ENCODE assay signal across 15 cellular contexts in genomic region chr15:75033809-75034208, GRCh38. TPM values are rescaled to one million over a fixed set of nuclear protein-coding genes. Genes with fewer than 3 reads are reported as not detected.
DNase-seq lines count a peak whose midpoint lies in the region; ATAC-seq and TF ChIP-seq lines count a peak whose summit lies in the region.
"Had no signal": no experiment of that assay in that cellular context is flagged by ENCODE, and none has a peak within 500 bp of the region (broad histone marks: within the 10 kb centered on the region; RNA-seq: fewer than 3 reads in every experiment).

No MANE protein-coding gene starts in this region.

- H3K27me3 ChIP-seq in trophoblast cell (ENCODE audit: insufficient read depth, low read length) (no peaks in the 10 kb centered on the region), right atrium auricular region (no peaks in the 10 kb centered on the region)

- H3K4me1 Mint-ChIP-seq in T-helper 17 cell: peaks cover 36% of the 10 kb centered on the region

- H3K18ac ChIP-seq in trophoblast cell (ENCODE audit: low read length): peak overlapping the region; percentile 2

- H3K4me3 Mint-ChIP-seq in T-helper 17 cell: no peak overlapping the region
- H3K4me3 Mint-ChIP-seq: H9, IgD-negative memory B cell had no signal

- H2BK5ac ChIP-seq in trophoblast cell (ENCODE audit: low read depth, low read length, poor library complexity): no peak overlapping the region

- intact Hi-C loops in head of caudate nucleus (cut with DNase I): no loop called here

- H3K27ac ChIP-seq in trophoblast cell (ENCODE audit: low read depth, low read length) (no peak overlapping the region), right atrium auricular region (no peak overlapping the region)

- no peak overlapping the region for H4K12ac ChIP-seq in trophoblast cell (ENCODE audit: low read depth, low read length)

- peak; percentile 12 for DNase-seq in CD1c-positive myeloid dendritic cell (ENCODE audit: extremely low spot score)
- no peak for DNase-seq in T-helper 17 cell
- no peak for DNase-seq in trophoblast cell
- no peak for DNase-seq in head of caudate nucleus
- no peak for DNase-seq in right atrium auricular region (ENCODE audit: low spot score)
- DNase-seq: C1 segment of cervical spinal cord, DMS79, H9, NCI-H1092, NCI-H446, SK-N-SH had no signal

- no peak overlapping the region for H3K4me2 ChIP-seq in trophoblast cell (ENCODE audit: low read length)
- H3K4me2 ChIP-seq: SK-N-SH had no signal

- no CpG with 5 or more reads among the region's 6 CpGs for WGBS in trophoblast cell (ENCODE audit: extremely low coverage, insufficient coverage, insufficient read length)

- no peak overlapping the region for H2AFZ ChIP-seq in trophoblast cell (ENCODE audit: insufficient read depth, low read length, poor library complexity)

- H3K4ac ChIP-seq in trophoblast cell (ENCODE audit: low read depth, low read length): no peak overlapping the region

- H2AK5ac ChIP-seq in trophoblast cell (ENCODE audit: low read length): no peak overlapping the region

- TF ChIP-seq CTCF in GM12874 (IDR thresholded peaks at IDR 0.05; ENCODE audit: insufficient read depth, low read depth, low read length) (peak; percentile 24; the same call in 1 of the 2 replicates), right atrium auricular region (IDR thresholded peaks at IDR 0.05) (no peak)

- H2BK120ac ChIP-seq in trophoblast cell (ENCODE audit: insufficient read depth, low read length, poor library complexity): no peak overlapping the region

- no peak overlapping the region for H3K23ac ChIP-seq in trophoblast cell (ENCODE audit: low read length)

- H3K9ac ChIP-seq in trophoblast cell (ENCODE audit: low read length): no peak overlapping the region
- H3K9ac ChIP-seq: SK-N-SH had no signal

- H3K9me3 ChIP-seq in T-helper 17 cell (ENCODE audit: control insufficient read depth, low read length, poor library complexity, severe bottlenecking) (no peaks in the 10 kb centered on the region), trophoblast cell (ENCODE audit: insufficient read depth, low read depth, low read length) (no peaks in the 10 kb centered on the region), right atrium auricular region (no peaks in the 10 kb centered on the region)
- H3K9me3 ChIP-seq: SK-N-SH had no signal

- H4K91ac ChIP-seq in trophoblast cell (ENCODE audit: low read depth, low read length): no peak overlapping the region

- H3K79me2 ChIP-seq in trophoblast cell (ENCODE audit: control insufficient read depth, insufficient read depth, low read length, poor library complexity): no peaks in the 10 kb centered on the region

- H3K36me3 Mint-ChIP-seq in T-helper 17 cell (ENCODE audit: low read depth): peaks cover 6% of the 10 kb centered on the region

- peaks cover 21% of the 10 kb centered on the region for H3K79me1 ChIP-seq in trophoblast cell (ENCODE audit: low read length)

- no peak overlapping the region for H4K8ac ChIP-seq in trophoblast cell (ENCODE audit: low read depth, low read length)

- H3K14ac ChIP-seq in trophoblast cell (ENCODE audit: low read length): no peak overlapping the region

- no peak for ATAC-seq in T-helper 17 cell
- no peak for ATAC-seq in HG02973 (IDR thresholded peaks at IDR 0.05; ENCODE audit: unreplicated experiment)
- ATAC-seq: Panc1 had no signal

- H3K36me3 ChIP-seq in trophoblast cell (ENCODE audit: control insufficient read depth in 1 of 2, insufficient read depth in 2 of 2, low read length in 2 of 2) (peaks cover 0 to 2% of the 10 kb centered on the region in 2 experiments), right atrium auricular region (no peaks in the 10 kb centered on the region)

- H2BK12ac ChIP-seq in trophoblast cell (ENCODE audit: low read length): peak overlapping the region; percentile 13

- H3K27me3 Mint-ChIP-seq in T-helper 17 cell: no peaks in the 10 kb centered on the region
- H3K27me3 Mint-ChIP-seq: IgD-negative memory B cell had no signal

- peak overlapping the region; percentile 37 for H3K27ac Mint-ChIP-seq in T-helper 17 cell
- H3K27ac Mint-ChIP-seq: H9, IgD-negative memory B cell had no signal

- H3K4me3 ChIP-seq in trophoblast cell (ENCODE audit: low read depth, low read length) (no peak overlapping the region), right atrium auricular region (no peak overlapping the region)

- H3K4me1 ChIP-seq in trophoblast cell (ENCODE audit: control insufficient read depth in 1 of 2, insufficient read depth in 2 of 2, low read length in 2 of 2) (peaks cover 29 to 38% of the 10 kb centered on the region in 2 experiments), right atrium auricular region (peaks cover 0 to 35% of the 10 kb centered on the region in 2 donors)

RNA-seq across cellular contexts. Expression of gene PPCDC, which starts 10.4 kb away (rescaled TPM):
- total RNA-seq in T-helper 17 cell (1 to 10 TPM; 8.9 to 9.5 TPM), right atrium auricular region (10 to 100 TPM; 10.6 to 11.5 TPM)
- 5.5 and 5.9 TPM in 2 replicates for polyA plus RNA-seq in trophoblast cell (2013)

RNA-seq across cellular contexts. Expression of gene SCAMP5, which starts 38.4 kb away (rescaled TPM):
- total RNA-seq in T-helper 17 cell: 1 to 10 TPM; 3.9 to 4.3 TPM
- polyA plus RNA-seq in trophoblast cell (2013): 3.7 and 4.3 TPM in 2 replicates
- 1 to 10 TPM; 4.0 to 7.5 TPM for total RNA-seq in right atrium auricular region
